Comparison of ENCODE assay signal across 8 cellular contexts in genomic region chr5:142107729-142108431, GRCh38. TPM values are rescaled to one million over a fixed set of nuclear protein-coding genes. Genes with fewer than 3 reads are reported as not detected.
DNase-seq lines count a peak whose midpoint lies in the region; TF ChIP-seq lines count a peak whose summit lies in the region.

No MANE protein-coding gene starts in this region.

- peaks cover 6% of the 10 kb centered on the region for H3K36me3 Mint-ChIP-seq in nephron (ENCODE audit: low read depth)

- H3K4me3 ChIP-seq in BJ (ENCODE audit: low read depth, low read length) (peak overlapping the region; percentile 76), NT2/D1 (ENCODE audit: insufficient read length, low read depth) (peak overlapping the region; percentile 75), dorsolateral prefrontal cortex (peak overlapping the region; percentile 54 to 97 (median 85))

- no peak for DNase-seq in BJ (ENCODE audit: low read depth)
- no peak for DNase-seq in NT2/D1 (ENCODE audit: low read depth, low spot score)
- no peak for DNase-seq in dorsolateral prefrontal cortex
- no peak for DNase-seq in NCI-H1417 (lab: John Stamatoyannopoulos, UW)
- DNase-seq in NCI-H345 treated with DMSO at 0.1 percent for 48 hours (lab: John Stamatoyannopoulos, UW; ENCODE audit: unreplicated experiment), result no peak
- DNase-seq in AG08396 (ENCODE audit: low spot score), result no peak
- no peak for DNase-seq in stimulated activated CD4-positive, alpha-beta T cell treated with anti-CD3 and anti-CD28 coated beads, Interleukin-12 subunit alpha, Interleukin-12 subunit beta, amount 100 ng/mL, for 4 hours

- no peaks in the 10 kb centered on the region for H3K4me1 ChIP-seq in NT2/D1 (ENCODE audit: insufficient read depth, insufficient read length)

- TF ChIP-seq CTCF in BJ (IDR thresholded peaks at IDR 0.05; ENCODE audit: insufficient read depth, low read depth, low read length) (no peak), dorsolateral prefrontal cortex (IDR thresholded peaks at IDR 0.05 in 54 of 56, conservative IDR thresholded peaks at IDR 0.05 in 2 of 56; ENCODE audit: low read depth in 1 of 56, partially characterized antibody in 56 of 56) (no peak), nephron (IDR thresholded peaks at IDR 0.05; ENCODE audit: unreplicated experiment in 3 of 3) (no peak)

- H3K9me3 Mint-ChIP-seq in nephron, result no peaks in the 10 kb centered on the region

- H3K4me3 Mint-ChIP-seq in nephron, result peak overlapping the region; percentile 82 to 90 (median 89)

- CTCF ChIA-PET in BJ (lab: Yijun Ruan, JAX), result interaction anchor here (0.9 to 1.2 kb wide), 3 partner anchors 35 to 139 kb away, joined by 3 read pairs; partner anchors contain the start of gene RNF14

- POLR2A ChIA-PET in BJ (lab: Charles Lee), result no interaction called here

- H3K36me3 ChIP-seq in BJ (ENCODE audit: control insufficient read depth, insufficient read depth, low read length) (no peaks in the 10 kb centered on the region), NT2/D1 (ENCODE audit: insufficient read depth, insufficient read length, low read length) (no peaks in the 10 kb centered on the region)

- H3K27ac ChIP-seq in dorsolateral prefrontal cortex, result peak overlapping the region; percentile 87 to 100 (median 98)

- peak overlapping the region; percentile 91 for H3K9ac ChIP-seq in NT2/D1 (ENCODE audit: insufficient read length, low read depth)

- intact Hi-C loops in dorsolateral prefrontal cortex (cut with DNase I), result loop anchor here (2.0 to 5.0 kb wide), 4 partner anchors 34 to 96 kb away; partner anchors contain the start of gene GNPDA1 (in 1 of the 2)

- H3K4me1 Mint-ChIP-seq in nephron, result peaks cover 50% of the 10 kb centered on the region

- no peaks in the 10 kb centered on the region for H3K27me3 Mint-ChIP-seq in nephron (ENCODE audit: low read depth)

- H3K27ac Mint-ChIP-seq in nephron, result peak overlapping the region; percentile 90 to 97 (median 92)

- no peaks in the 10 kb centered on the region for H3K9me3 ChIP-seq in NT2/D1 (ENCODE audit: insufficient read depth, low read length)

- H3K27me3 ChIP-seq in BJ (ENCODE audit: control insufficient read depth, insufficient read depth, low read length) (no peaks in the 10 kb centered on the region), NT2/D1 (ENCODE audit: insufficient read depth, insufficient read length) (peaks cover 23% of the 10 kb centered on the region), dorsolateral prefrontal cortex (no peaks in the 10 kb centered on the region)

RNA-seq across cellular contexts. Expression of gene NDFIP1, which starts 0.7 kb away (rescaled TPM):
- 11.2 and 22.4 TPM in 2 replicates for polyA plus RNA-seq in BJ (2011; rRNA removed)
- polyA minus RNA-seq in BJ (2011; rRNA and poly(A)+ RNA removed), result 7.3 and 9.0 TPM in 2 replicates
- 100 to 1,000 TPM in 118 of 120 experiments, 10 to 100 TPM in 2; 89.7 to 309 (median 217) TPM for total RNA-seq in dorsolateral prefrontal cortex
